26 cellular contexts compared by ENCODE assay signal in genomic region chr2:133390151-133390550, GRCh38.
DNase-seq lines count a peak whose midpoint lies in the region; ATAC-seq, FAIRE-seq and TF ChIP-seq lines count a peak whose summit lies in the region.
"Had no signal": no experiment of that assay in that cellular context is flagged by ENCODE, and none has a peak within 500 bp of the region (broad histone marks: within the 10 kb centered on the region; RNA-seq: fewer than 3 reads in every experiment).

No MANE protein-coding gene starts in this region.

- ATAC-seq in Right ventricle myocardium inferior (no peak), heart left ventricle (no peak), RWPE2 (ENCODE audit: low read depth) (peak; percentile 55)
- ATAC-seq: left lung, psoas muscle, T-helper 17 cell, WTC11 had no signal

- TF ChIP-seq CTCF in heart left ventricle (IDR thresholded peaks at IDR 0.05) (no peak), RWPE2 (IDR thresholded peaks at IDR 0.05; ENCODE audit: poor library complexity, severe bottlenecking) (no peak), suprapubic skin (IDR thresholded peaks at IDR 0.05) (no peak), D721Med (IDR thresholded peaks at IDR 0.05; ENCODE audit: insufficient read depth, missing control alignments) (no peak), endothelial cell (IDR thresholded peaks at IDR 0.05; ENCODE audit: unreplicated experiment) (no peak), neural progenitor cell (IDR thresholded peaks at IDR 0.05) (no peak)

- no peak overlapping the region for H3K27ac Mint-ChIP-seq in endothelial cell (ENCODE audit: unreplicated experiment)
- no peak overlapping the region for H3K27ac Mint-ChIP-seq in neural progenitor cell
- H3K27ac Mint-ChIP-seq: activated CD4-positive, alpha-beta memory T cell treated with anti-CD3 and anti-CD28 coated beads for 36 hours; activated naive CD4-positive, alpha-beta T cell treated with anti-CD3 and anti-CD28 coated beads for 36 hours; activated T-cell treated with anti-CD3 and anti-CD28 coated beads, Interleukin-2, amount 50 U/mL, for 24 hours; T-helper 17 cell; WTC11 had no signal

- H2AFZ ChIP-seq in neural progenitor cell (replicated peaks) = no peak overlapping the region

- no peak overlapping the region for H3K4me2 ChIP-seq in neural progenitor cell

- H3K36me3 ChIP-seq in heart left ventricle (no peaks in the 10 kb centered on the region), RWPE2 (ENCODE audit: low read depth) (no peaks in the 10 kb centered on the region), suprapubic skin (no peaks in the 10 kb centered on the region), neural progenitor cell (no peaks in the 10 kb centered on the region)
- H3K36me3 ChIP-seq: left lung, spleen had no signal

- H3K9me3 Mint-ChIP-seq in endothelial cell (ENCODE audit: unreplicated experiment) = peaks cover 7% of the 10 kb centered on the region
- H3K9me3 Mint-ChIP-seq in neural progenitor cell = peaks cover 39% of the 10 kb centered on the region

- H3K9ac ChIP-seq in neural progenitor cell = no peak overlapping the region

- TF ChIP-seq POLR2A in heart left ventricle (IDR thresholded peaks at IDR 0.05) (no peak), suprapubic skin (IDR thresholded peaks at IDR 0.05) (no peak)

- intact Hi-C loops in Right ventricle myocardium inferior (cut with DNase I) = no loop called here
- intact Hi-C loops in heart left ventricle (cut with DNase I) = no loop called here

- H3K27me3 Mint-ChIP-seq in endothelial cell (ENCODE audit: unreplicated experiment) = no peaks in the 10 kb centered on the region
- H3K27me3 Mint-ChIP-seq in neural progenitor cell (ENCODE audit: insufficient read depth, low read depth) = peaks cover 6% of the 10 kb centered on the region
- H3K27me3 Mint-ChIP-seq: activated CD4-positive, alpha-beta memory T cell treated with anti-CD3 and anti-CD28 coated beads for 36 hours; activated T-cell treated with anti-CD3 and anti-CD28 coated beads, Interleukin-2, amount 50 U/mL, for 24 hours; T-helper 17 cell had no signal

- peaks cover 4% of the 10 kb centered on the region for H3K36me3 Mint-ChIP-seq in endothelial cell (ENCODE audit: low read depth, unreplicated experiment)
- peaks cover 21% of the 10 kb centered on the region for H3K36me3 Mint-ChIP-seq in neural progenitor cell
- H3K36me3 Mint-ChIP-seq: activated CD4-positive, alpha-beta memory T cell treated with anti-CD3 and anti-CD28 coated beads for 36 hours had no signal

- H3K4me3 ChIP-seq in heart left ventricle = no peak overlapping the region
- H3K4me3 ChIP-seq in RWPE2 (ENCODE audit: severe bottlenecking) = no peak overlapping the region
- no peak overlapping the region for H3K4me3 ChIP-seq in suprapubic skin
- H3K4me3 ChIP-seq in neural progenitor cell = no peak overlapping the region
- H3K4me3 ChIP-seq: coronary artery, left lung, psoas muscle, spleen had no signal

- FAIRE-seq in D721Med (lab: Jason Lieb, UNC) = no peak
- FAIRE-seq: endothelial cell of umbilical vein, urothelium cell line had no signal

- TF ChIP-seq EP300 in suprapubic skin (IDR thresholded peaks at IDR 0.05) = no peak

- 85 to 95% (median 93%) methylated on average over 4 of the region's 4 CpGs for WGBS in heart left ventricle, 4 donors
- WGBS in suprapubic skin = 59% methylated on average over 4 of the region's 4 CpGs

- H4K20me1 ChIP-seq in neural progenitor cell (ENCODE audit: low read depth) = no peaks in the 10 kb centered on the region

- H3K79me2 ChIP-seq in neural progenitor cell (ENCODE audit: low read depth) = no peaks in the 10 kb centered on the region

- H3K4me1 Mint-ChIP-seq in endothelial cell (ENCODE audit: unreplicated experiment) = no peaks in the 10 kb centered on the region
- H3K4me1 Mint-ChIP-seq in neural progenitor cell = peaks cover 7% of the 10 kb centered on the region
- H3K4me1 Mint-ChIP-seq: T-helper 17 cell had no signal

- H3F3A ChIP-seq in neural progenitor cell (ENCODE audit: low read depth) = no peaks in the 10 kb centered on the region

- H3K27ac ChIP-seq in heart left ventricle (no peak overlapping the region), RWPE2 (ENCODE audit: poor library complexity, severe bottlenecking) (peak overlapping the region; percentile 39), epithelial cell of prostate (peak overlapping the region; percentile 32), suprapubic skin (peak overlapping the region; percentile 70), neural progenitor cell (no peak overlapping the region)
- H3K27ac ChIP-seq: 22Rv1, coronary artery, left lung, psoas muscle, spleen had no signal

- H3K4me3 Mint-ChIP-seq in endothelial cell (ENCODE audit: unreplicated experiment) = no peak overlapping the region
- no peak overlapping the region for H3K4me3 Mint-ChIP-seq in neural progenitor cell
- H3K4me3 Mint-ChIP-seq: activated CD4-positive, alpha-beta memory T cell treated with anti-CD3 and anti-CD28 coated beads for 36 hours; activated naive CD4-positive, alpha-beta T cell treated with anti-CD3 and anti-CD28 coated beads for 36 hours; activated T-cell treated with anti-CD3 and anti-CD28 coated beads, Interleukin-2, amount 50 U/mL, for 24 hours; T-helper 17 cell; WTC11 had no signal

- peak; percentile 60 for DNase-seq in Right ventricle myocardium inferior (ENCODE audit: missing footprints)
- DNase-seq in heart left ventricle = no peak
- DNase-seq in RWPE2 (ENCODE audit: low spot score) = no peak
- peak; percentile 20 for DNase-seq in epithelial cell of prostate (ENCODE audit: low read depth, low spot score)
- no peak for DNase-seq in suprapubic skin (ENCODE audit: low spot score in 2 of 2)
- no peak for DNase-seq in D721Med (ENCODE audit: insufficient read length, low spot score)
- DNase-seq in endothelial cell (ENCODE audit: low spot score) = no peak
- DNase-seq in neural progenitor cell (ENCODE audit: low spot score) = no peak
- DNase-seq: activated CD4-positive, alpha-beta memory T cell treated with anti-CD3 and anti-CD28 coated beads for 36 hours; activated naive CD4-positive, alpha-beta T cell treated with anti-CD3 and anti-CD28 coated beads for 36 hours; activated T-cell treated with anti-CD3 and anti-CD28 coated beads, Interleukin-2, amount 50 U/mL, for 24 hours; C1 segment of cervical spinal cord; glutamatergic neuron; left lung; midbrain; NCI-H1436; NCI-H2171; NCI-H748 treated with DMSO at 0.1 percent for 48 hours; psoas muscle; spleen; T-helper 17 cell had no signal

- H3K27me3 ChIP-seq in heart left ventricle = no peaks in the 10 kb centered on the region
- no peaks in the 10 kb centered on the region for H3K27me3 ChIP-seq in RWPE2 (ENCODE audit: insufficient read depth, poor library complexity, severe bottlenecking)
- H3K27me3 ChIP-seq in suprapubic skin = no peaks in the 10 kb centered on the region
- H3K27me3 ChIP-seq in neural progenitor cell = no peaks in the 10 kb centered on the region
- H3K27me3 ChIP-seq: left lung, spleen had no signal

- H3K4me1 ChIP-seq in heart left ventricle (no peaks in the 10 kb centered on the region), RWPE2 (ENCODE audit: insufficient read depth, poor library complexity, severe bottlenecking) (no peaks in the 10 kb centered on the region), suprapubic skin (peaks cover 7% of the 10 kb centered on the region), neural progenitor cell (no peaks in the 10 kb centered on the region)
- H3K4me1 ChIP-seq: left lung, psoas muscle, spleen had no signal

- H3K9me3 ChIP-seq in heart left ventricle (peaks cover 0 to 5% (median 0%) of the 10 kb centered on the region in 12 donors), RWPE2 (ENCODE audit: severe bottlenecking) (no peaks in the 10 kb centered on the region), suprapubic skin (no peaks in the 10 kb centered on the region), neural progenitor cell (ENCODE audit: low read depth) (no peaks in the 10 kb centered on the region)
- H3K9me3 ChIP-seq: psoas muscle had no signal

Comparison
In these comparisons a context has a peak if more than half of its experiments do, and no peak if none do; other contexts are left out.
1. DNase-seq: peak in Right ventricle myocardium inferior (single experiment) and epithelial cell of prostate (single experiment); none in heart left ventricle (0 of 5), RWPE2 (single experiment), suprapubic skin (0 of 2), D721Med (single experiment), endothelial cell (single experiment) and neural progenitor cell (single experiment).
2. H3K27ac ChIP-seq: peak in RWPE2 (single experiment), epithelial cell of prostate (single experiment) and suprapubic skin (single experiment); none in heart left ventricle (0 of 12) and neural progenitor cell (single experiment).